29 cellular contexts compared by ENCODE assay signal in the genomic region with DNA sequence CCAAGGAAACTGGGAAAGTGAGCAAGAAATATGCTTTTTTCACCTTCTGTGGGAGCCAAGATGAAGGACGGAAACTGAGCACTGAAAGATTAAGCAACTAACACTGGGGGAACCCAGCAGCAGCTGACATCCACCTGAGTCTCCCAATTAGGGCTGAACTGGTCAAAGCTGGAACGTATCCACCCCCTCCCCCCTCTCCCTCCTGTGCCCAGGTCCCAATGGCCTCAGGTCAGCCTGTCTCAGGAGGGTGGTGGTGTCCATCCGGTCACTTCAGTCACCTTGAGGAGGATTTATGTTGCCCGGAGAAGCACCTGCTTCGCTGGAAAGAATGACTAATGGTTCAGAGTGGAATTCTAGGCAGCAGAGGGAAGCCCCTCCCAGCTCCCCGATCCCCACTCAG. TPM values are rescaled to one million over a fixed set of nuclear protein-coding genes. Genes with fewer than 3 reads are reported as not detected.
A peak's percentile ranks its signal among the peaks of the same experiment; 100 is the strongest.
DNase-seq lines count a peak whose midpoint lies in the region; ATAC-seq and TF ChIP-seq lines count a peak whose summit lies in the region.
"Had no signal": no experiment of that assay in that cellular context is flagged by ENCODE, and none has a peak within 500 bp of the region (broad histone marks: within the 10 kb centered on the region; RNA-seq: fewer than 3 reads in every experiment).

No MANE protein-coding gene starts in this region.

- no peak overlapping the region for H2BK120ac ChIP-seq in mesenchymal stem cell (ENCODE audit: low read depth, low read length)

- intact Hi-C loops in left ventricle myocardium inferior (cut with micrococcal nuclease) = no loop called here

- 91 to 93% methylated on average over 4 to 6 of the region's 6 CpGs for WGBS in endodermal cell (ENCODE audit: insufficient coverage in 1 of 2, insufficient read length in 1 of 2), 2 experiments
- WGBS in mesenchymal stem cell = 84% methylated on average over 5 of the region's 6 CpGs

- no peak overlapping the region for H3K9ac ChIP-seq in endodermal cell (ENCODE audit: extremely low read depth, low read length, poor library complexity, severe bottlenecking)
- peak overlapping the region; percentile 38 for H3K9ac ChIP-seq in mesenchymal stem cell (ENCODE audit: low read length)

- ATAC-seq in HG03280 (IDR thresholded peaks at IDR 0.05; ENCODE audit: unreplicated experiment) = no peak
- ATAC-seq: activated CD4-positive, alpha-beta T cell treated with anti-CD3 and anti-CD28 coated beads for 36 hours; activated CD8-positive, alpha-beta T cell treated with anti-CD3 and anti-CD28 coated beads, Interleukin-2, amount 10 ng/mL, durations not matched to agents 7 days and 5 days; CD8-positive, alpha-beta T cell; stimulated activated memory B cell treated with anti-CD40 and anti-IgM and Interleukin-4, amounts not matched to agents 10 μg/mL and 1 μg/mL and 100 μg/mL, for 72 hours; T-helper 17 cell had no signal

- H3K27me3 Mint-ChIP-seq in endodermal cell (ENCODE audit: insufficient read depth) = no peaks in the 10 kb centered on the region
- H3K27me3 Mint-ChIP-seq: activated CD4-positive, alpha-beta T cell treated with anti-CD3 and anti-CD28 coated beads for 36 hours; activated naive CD8-positive, alpha-beta T cell treated with anti-CD3 and anti-CD28 coated beads for 36 hours; central memory CD8-positive, alpha-beta T cell; stimulated activated memory B cell treated with anti-CD40 and anti-IgM and Interleukin-4, amounts not matched to agents 10 μg/mL and 1 μg/mL and 100 μg/mL, for 72 hours; T-helper 17 cell had no signal

- no peak overlapping the region for H2BK5ac ChIP-seq in mesenchymal stem cell (ENCODE audit: low read depth, low read length, poor library complexity, severe bottlenecking)

- H3K36me3 ChIP-seq in cardiac muscle cell = no peaks in the 10 kb centered on the region
- H3K36me3 ChIP-seq in left ventricle myocardium inferior = peaks cover 4% of the 10 kb centered on the region
- H3K36me3 ChIP-seq in endodermal cell (ENCODE audit: control insufficient read depth, insufficient read depth, low read length) = no peaks in the 10 kb centered on the region
- peaks cover 0 to 4% of the 10 kb centered on the region in 2 experiments for H3K36me3 ChIP-seq in mesenchymal stem cell (ENCODE audit: control insufficient read depth in 1 of 2, insufficient read depth in 2 of 2, low read depth in 1 of 2, low read length in 2 of 2)
- H3K36me3 ChIP-seq: MG63, neutrophil, prostate gland, sigmoid colon had no signal

- no peaks in the 10 kb centered on the region for H3K9me3 Mint-ChIP-seq in endodermal cell
- H3K9me3 Mint-ChIP-seq: activated naive CD8-positive, alpha-beta T cell treated with anti-CD3 and anti-CD28 coated beads for 36 hours; CD8-positive, alpha-beta T cell; central memory CD8-positive, alpha-beta T cell; stimulated activated memory B cell treated with anti-CD40 and anti-IgM and Interleukin-4, amounts not matched to agents 10 μg/mL and 1 μg/mL and 100 μg/mL, for 72 hours had no signal

- H4K91ac ChIP-seq in mesenchymal stem cell (ENCODE audit: low read length) = no peak overlapping the region

- H3K23ac ChIP-seq in mesenchymal stem cell (ENCODE audit: low read length in 2 of 2) = no peak overlapping the region

- peaks cover 2% of the 10 kb centered on the region for H3K36me3 Mint-ChIP-seq in endodermal cell (ENCODE audit: low read depth)

- H3K4me3 Mint-ChIP-seq in endodermal cell = no peak overlapping the region
- H3K4me3 Mint-ChIP-seq: activated CD4-positive, alpha-beta T cell treated with anti-CD3 and anti-CD28 coated beads for 36 hours; activated CD8-positive, alpha-beta T cell treated with anti-CD3 and anti-CD28 coated beads, Interleukin-2, amount 10 ng/mL, durations not matched to agents 7 days and 5 days; activated naive CD8-positive, alpha-beta T cell treated with anti-CD3 and anti-CD28 coated beads for 36 hours; CD8-positive, alpha-beta T cell; central memory CD8-positive, alpha-beta T cell; stimulated activated memory B cell treated with anti-CD40 and anti-IgM and Interleukin-4, amounts not matched to agents 10 μg/mL and 1 μg/mL and 100 μg/mL, for 72 hours; T-helper 17 cell had no signal

- TF ChIP-seq CTCF in cardiac muscle cell (IDR thresholded peaks at IDR 0.05; ENCODE audit: low read depth, low read length) = no peak
- TF ChIP-seq CTCF in left ventricle myocardium inferior (IDR thresholded peaks at IDR 0.05; ENCODE audit: borderline replicate concordance) = no peak
- no peak for TF ChIP-seq CTCF in endodermal cell (conservative IDR thresholded peaks at IDR 0.05)

- H2AK5ac ChIP-seq in mesenchymal stem cell (ENCODE audit: low read length, severe bottlenecking) = no peak overlapping the region

- H2BK15ac ChIP-seq in mesenchymal stem cell (ENCODE audit: low read depth, poor library complexity, severe bottlenecking) = no peak overlapping the region

- H3K14ac ChIP-seq in mesenchymal stem cell (ENCODE audit: low read length in 2 of 2) = no peak overlapping the region

- no peaks in the 10 kb centered on the region for H3K9me3 ChIP-seq in cardiac muscle cell (ENCODE audit: low read depth)
- no peaks in the 10 kb centered on the region for H3K9me3 ChIP-seq in left ventricle myocardium inferior (replicated peaks)
- H3K9me3 ChIP-seq in endodermal cell (ENCODE audit: control insufficient read depth, low read length) = no peaks in the 10 kb centered on the region
- no peaks in the 10 kb centered on the region for H3K9me3 ChIP-seq in mesenchymal stem cell (ENCODE audit: control insufficient read depth, low read length)
- H3K9me3 ChIP-seq: ascending aorta, MG63, neutrophil, prostate gland, sigmoid colon had no signal

- no peak overlapping the region for H3K4ac ChIP-seq in mesenchymal stem cell (ENCODE audit: low read depth in 1 of 2, low read length in 2 of 2)

- no peak overlapping the region for H2BK12ac ChIP-seq in mesenchymal stem cell (ENCODE audit: low read length in 2 of 2)

- H3K27me3 ChIP-seq in cardiac muscle cell (no peaks in the 10 kb centered on the region), left ventricle myocardium inferior (ENCODE audit: low read depth) (no peaks in the 10 kb centered on the region), endodermal cell (ENCODE audit: control insufficient read depth, insufficient read depth, low read length, poor library complexity, severe bottlenecking) (no peaks in the 10 kb centered on the region), mesenchymal stem cell (ENCODE audit: control insufficient read depth in 1 of 2, insufficient read depth in 1 of 2, low read length in 2 of 2) (no peaks in the 10 kb centered on the region)
- H3K27me3 ChIP-seq: ascending aorta, MG63, neutrophil, sigmoid colon had no signal

- H3K27ac Mint-ChIP-seq in endodermal cell = peak overlapping the region; percentile 16
- H3K27ac Mint-ChIP-seq: activated CD8-positive, alpha-beta T cell treated with anti-CD3 and anti-CD28 coated beads, Interleukin-2, amount 10 ng/mL, durations not matched to agents 7 days and 5 days; activated naive CD8-positive, alpha-beta T cell treated with anti-CD3 and anti-CD28 coated beads for 36 hours; CD8-positive, alpha-beta T cell; stimulated activated memory B cell treated with anti-CD40 and anti-IgM and Interleukin-4, amounts not matched to agents 10 μg/mL and 1 μg/mL and 100 μg/mL, for 72 hours; T-helper 17 cell had no signal

- no peak overlapping the region for H3K4me2 ChIP-seq in mesenchymal stem cell (ENCODE audit: low read length, poor library complexity, severe bottlenecking)

- peaks cover 27% of the 10 kb centered on the region for H3K79me1 ChIP-seq in mesenchymal stem cell (replicated peaks; ENCODE audit: low read length, poor library complexity, severe bottlenecking)

- H3K4me1 Mint-ChIP-seq in endodermal cell = peaks cover 7% of the 10 kb centered on the region
- H3K4me1 Mint-ChIP-seq: central memory CD8-positive, alpha-beta T cell; stimulated activated memory B cell treated with anti-CD40 and anti-IgM and Interleukin-4, amounts not matched to agents 10 μg/mL and 1 μg/mL and 100 μg/mL, for 72 hours had no signal

- no peak overlapping the region for H4K8ac ChIP-seq in mesenchymal stem cell (ENCODE audit: low read length)

- H3K4me1 ChIP-seq in cardiac muscle cell (ENCODE audit: low read depth) (peaks cover 51% of the 10 kb centered on the region), left ventricle myocardium inferior (no peaks in the 10 kb centered on the region), endodermal cell (ENCODE audit: control insufficient read depth, insufficient read depth, low read length) (no peaks in the 10 kb centered on the region), mesenchymal stem cell (ENCODE audit: control insufficient read depth, insufficient read depth, low read depth, low read length) (peaks cover 22% of the 10 kb centered on the region)
- H3K4me1 ChIP-seq: ascending aorta, prostate gland, sigmoid colon had no signal

- H2AFZ ChIP-seq in mesenchymal stem cell (ENCODE audit: low read depth, low read length) = no peak overlapping the region

- H3K4me3 ChIP-seq in cardiac muscle cell (no peak overlapping the region), left ventricle myocardium inferior (no peak overlapping the region), endodermal cell (ENCODE audit: low read length) (no peak overlapping the region), mesenchymal stem cell (ENCODE audit: insufficient read depth in 1 of 2, low read depth in 1 of 2, low read length in 2 of 2) (peak overlapping the region in 1 of 2 experiments; percentile 20)
- H3K4me3 ChIP-seq: ascending aorta, MG63, prostate gland, sigmoid colon, SK-N-MC had no signal

- H3K27ac ChIP-seq in cardiac muscle cell (peak overlapping the region; percentile 96), left ventricle myocardium inferior (replicated peaks) (no peak overlapping the region), endodermal cell (ENCODE audit: low read depth, low read length) (no peak overlapping the region), mesenchymal stem cell (ENCODE audit: low read length, poor library complexity, severe bottlenecking) (no peak overlapping the region)
- H3K27ac ChIP-seq: ascending aorta, neutrophil, prostate gland, sigmoid colon, SK-N-MC had no signal

- no peak for DNase-seq in cardiac muscle cell (ENCODE audit: low read depth in 1 of 2, low spot score in 1 of 2)
- DNase-seq in left ventricle myocardium inferior = no peak
- DNase-seq in endodermal cell = no peak
- no peak for DNase-seq in mesenchymal stem cell
- DNase-seq in ecto neural progenitor cell (ENCODE audit: low spot score) = no peak
- no peak for DNase-seq in activated CD4-positive, CD25-positive, alpha-beta regulatory T cell (lab: John Stamatoyannopoulos, UW)
- no peak for DNase-seq in GM03348 (ENCODE audit: low spot score)
- DNase-seq: activated CD4-positive, alpha-beta T cell treated with anti-CD3 and anti-CD28 coated beads for 36 hours; activated CD8-positive, alpha-beta T cell treated with anti-CD3 and anti-CD28 coated beads, Interleukin-2, amount 10 ng/mL, durations not matched to agents 7 days and 5 days; activated effector memory CD4-positive, alpha-beta T cell treated with anti-CD3 and anti-CD28 coated beads, Interleukin-2, amount 50 U/mL, for 16 hours; activated naive CD8-positive, alpha-beta T cell treated with anti-CD3 and anti-CD28 coated beads for 36 hours; AML-193; CD8-positive, alpha-beta T cell; KG1; MG63; NCI-H1417 treated with DMSO at 0.1 percent for 48 hours; NCI-H2107; NCI-H748 treated with DMSO at 0.1 percent for 48 hours; RPMI8226; sigmoid colon; stimulated activated CD4-positive, alpha-beta T cell treated with anti-CD3 and anti-CD28 coated beads, Interleukin-4, amount 100 ng/mL, for 4 hours; T-helper 17 cell had no signal

- H3K18ac ChIP-seq in mesenchymal stem cell (ENCODE audit: low read depth in 1 of 2, low read length in 2 of 2) = no peak overlapping the region

RNA-seq across cellular contexts. Expression of a gene that starts 10.0 kb away (rescaled TPM):
- 126 and 196 TPM in 2 replicates for total RNA-seq in cardiac muscle cell
- 135 and 141 TPM in 2 replicates for polyA plus RNA-seq in cardiac muscle cell
- total RNA-seq in left ventricle myocardium inferior = 18.8 TPM
- total RNA-seq in endodermal cell = 10 to 100 TPM; 38.3 to 52.7 TPM
- polyA plus RNA-seq in endodermal cell (2013, experiment 1 of 2) = 49.1 TPM
- polyA plus RNA-seq in endodermal cell (2013, experiment 2 of 2) = 42.1 TPM
- polyA plus RNA-seq in mesenchymal stem cell (2013, experiment 1 of 2) = 19.1 TPM
- 20.6 TPM for polyA plus RNA-seq in mesenchymal stem cell (2013, experiment 2 of 2)
